12 cellular contexts compared by ENCODE assay signal in genomic region chr2:137995368-137995767, GRCh38. TPM values are rescaled to one million over a fixed set of nuclear protein-coding genes. Genes with fewer than 3 reads are reported as not detected.
"Had no signal": no experiment of that assay in that cellular context is flagged by ENCODE, and none has a peak within 500 bp of the region (broad histone marks: within the 10 kb centered on the region; RNA-seq: fewer than 3 reads in every experiment).

No MANE protein-coding gene starts in this region.

RNA-seq across cellular contexts. Expression of gene HNMT, which starts 31.1 kb away (rescaled TPM):
- total RNA-seq: activated B cell treated with CpG ODN at 0.5 μM for 24 hours; activated CD4-positive, alpha-beta memory T cell treated with anti-CD3 and anti-CD28 coated beads for 36 hours; activated CD4-positive, alpha-beta memory T cell treated with anti-CD3 and anti-CD28 coated beads, Interleukin-2, amount 10 ng/mL, durations not matched to agents 7 days and 5 days; activated CD4-positive, alpha-beta T cell treated with anti-CD3 and anti-CD28 coated beads for 36 hours; activated CD4-positive, alpha-beta T cell treated with anti-CD3 and anti-CD28 coated beads, Interleukin-2, amount 10 ng/mL, durations not matched to agents 24 days and 14 days; activated CD4-positive, alpha-beta T cell treated with anti-CD3 and anti-CD28 coated beads, Interleukin-2, amount 10 ng/mL, durations not matched to agents 7 days and 5 days; activated CD8-positive, alpha-beta memory T cell treated with anti-CD3 and anti-CD28 coated beads for 36 hours; activated CD8-positive, alpha-beta memory T cell treated with anti-CD3 and anti-CD28 coated beads, Interleukin-2, amount 10 ng/mL, durations not matched to agents 7 days and 5 days; activated CD8-positive, alpha-beta T cell treated with anti-CD3 and anti-CD28 coated beads for 36 hours; activated CD8-positive, alpha-beta T cell treated with anti-CD3 and anti-CD28 coated beads, Interleukin-2, amount 10 ng/mL, durations not matched to agents 7 days and 5 days; T-helper 1 cell treated with Interleukin-12 subunit alpha and Interleukin-12 subunit beta and Interleukin-4 antibody, amounts not matched to agents 30 ng/mL and 1 ng/mL, for 36 hours; T-helper 2 cell treated with Interferon-gamma antibody and Interleukin-4, amounts not matched to agents 100 ng/mL and 5 ng/mL, for 36 hours had no signal
